8 cellular contexts compared by ENCODE assay signal in the genomic region with DNA sequence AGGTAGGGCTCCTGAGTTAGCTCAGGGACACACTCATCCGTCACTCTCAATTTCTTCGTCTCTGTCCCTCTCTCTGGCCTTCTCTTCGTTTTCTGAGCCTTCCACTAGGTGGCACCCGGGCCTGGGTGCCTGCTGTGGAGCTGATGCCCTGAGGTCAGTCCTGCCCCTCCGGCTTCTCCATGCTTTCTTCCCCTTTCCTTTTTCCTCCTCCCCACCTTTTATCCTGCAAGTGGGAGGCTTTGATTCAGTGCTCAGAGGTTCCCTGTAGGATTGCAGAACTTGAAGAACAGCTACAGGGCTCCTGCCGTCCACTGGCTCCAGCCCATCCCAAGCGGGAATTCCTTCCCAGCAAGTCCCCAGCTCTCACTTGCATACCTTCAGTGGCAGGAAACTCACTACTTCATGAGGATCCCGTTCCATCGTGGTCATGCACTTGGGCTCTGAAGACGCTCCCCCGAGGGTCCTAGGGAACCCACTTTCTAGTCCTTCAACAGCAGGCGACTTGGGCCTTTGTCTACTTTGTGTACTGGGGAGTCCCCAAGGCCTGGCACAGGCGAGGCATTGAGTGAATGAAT. TPM values are rescaled to one million over a fixed set of nuclear protein-coding genes. Genes with fewer than 3 reads are reported as not detected.
A peak's percentile ranks its signal among the peaks of the same experiment; 100 is the strongest.
DNase-seq lines count a peak whose midpoint lies in the region; ATAC-seq, FAIRE-seq and TF ChIP-seq lines count a peak whose summit lies in the region.

No MANE protein-coding gene starts in this region.

- H3K4me3 ChIP-seq in cardiac fibroblast (replicated peaks in 1 of 2; ENCODE audit: low read depth in 2 of 2, low read length in 2 of 2) = no peak overlapping the region

- ATAC-seq in GM18505 (IDR thresholded peaks at IDR 0.05; ENCODE audit: unreplicated experiment) = no peak

- DNase-seq in 8988T (peak; percentile 56), GM12892 (ENCODE audit: insufficient read length) (peak; percentile 63), NCI-H2171 (lab: John Stamatoyannopoulos, UW) (peak; percentile 31), cardiac fibroblast (ENCODE audit: low read depth in 2 of 2) (peak; percentile 76 to 83), kidney glomerular epithelial cell (lab: John Stamatoyannopoulos, UW) (peak; percentile 72)
- peak; percentile 11 to 32 (median 22) for DNase-seq in activated CD4-positive, CD25-positive, alpha-beta regulatory T cell (lab: John Stamatoyannopoulos, UW)
- peak; percentile 65 to 71 for DNase-seq in stimulated activated CD4-positive, alpha-beta T cell treated with anti-CD3 and anti-CD28 coated beads, Interleukin-2, amount 100 ng/mL, for 24 hours

- TF ChIP-seq POLR2A in GM12892 (IDR thresholded peaks at IDR 0.05; ENCODE audit: low read depth, low read length) = no peak
- no peak for TF ChIP-seq POLR2A in GM18505 (IDR thresholded peaks at IDR 0.05; ENCODE audit: borderline replicate concordance, extremely low read depth, insufficient read depth, insufficient read length)

- peak; percentile 92 for TF ChIP-seq CTCF in cardiac fibroblast (IDR thresholded peaks at IDR 0.05; ENCODE audit: low read depth, low read length)

- peak; percentile 67 for FAIRE-seq in GM12892 (lab: Jason Lieb, UNC)

RNA-seq across cellular contexts. Expression of gene SRRM1, which starts 45.6 kb away (rescaled TPM):
- polyA plus RNA-seq in GM12892 (2012; ENCODE audit: missing spikeins) = 89.8 TPM

RNA-seq across cellular contexts. Expression of gene CLIC4, which starts 56.5 kb away (rescaled TPM):
- polyA plus RNA-seq in GM12892 (2012; ENCODE audit: missing spikeins) = 39.3 TPM

Comparison
In these comparisons a context has a peak if more than half of its experiments do, and no peak if none do; other contexts are left out.
1. DNase-seq: peak in every context shown above with its lines; median percentile 80 in cardiac fibroblast; 72 in kidney glomerular epithelial cell; 68 in stimulated activated CD4-positive, alpha-beta T cell treated with anti-CD3 and anti-CD28 coated beads, Interleukin-2, amount 100 ng/mL, for 24 hours; 63 in GM12892; 56 in 8988T; 31 in NCI-H2171; 22 in activated CD4-positive, CD25-positive, alpha-beta regulatory T cell.